13 cellular contexts compared by ENCODE assay signal in the genomic region with DNA sequence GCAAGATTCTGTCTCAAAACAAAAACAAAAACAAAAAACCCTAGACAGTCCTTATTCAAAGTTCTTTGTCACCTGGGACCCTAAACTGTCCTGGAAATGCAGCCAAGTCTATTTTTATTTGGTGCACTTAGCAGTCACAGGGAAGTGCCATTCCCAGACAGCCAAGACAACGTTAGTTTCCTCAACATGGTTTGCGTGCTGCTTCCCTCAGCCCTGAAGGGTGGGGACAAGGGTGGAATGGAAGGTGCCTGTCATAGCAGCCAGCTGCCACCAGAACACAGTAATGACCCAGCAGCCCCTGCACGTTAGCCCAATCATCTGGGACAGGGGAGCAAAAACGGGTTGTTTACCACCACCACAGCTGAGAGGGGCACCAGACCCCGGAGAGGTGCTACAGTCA. TPM values are rescaled to one million over a fixed set of nuclear protein-coding genes. Genes with fewer than 3 reads are reported as not detected.
DNase-seq lines count a peak whose midpoint lies in the region; ATAC-seq, FAIRE-seq and TF ChIP-seq lines count a peak whose summit lies in the region.
"Had no signal": no experiment of that assay in that cellular context is flagged by ENCODE, and none has a peak within 500 bp of the region (broad histone marks: within the 10 kb centered on the region; RNA-seq: fewer than 3 reads in every experiment).

No MANE protein-coding gene starts in this region.

- no peaks in the 10 kb centered on the region for H3K9me3 ChIP-seq in naive thymus-derived CD4-positive, alpha-beta T cell (ENCODE audit: control insufficient read depth in 2 of 3, low read length in 3 of 3)
- no peaks in the 10 kb centered on the region for H3K9me3 ChIP-seq in aorta (ENCODE audit: control insufficient read depth, low read length)
- H3K9me3 ChIP-seq: HAP-1, prostate gland had no signal

- H3K9me3 Mint-ChIP-seq in GM23338 = no peaks in the 10 kb centered on the region
- no peaks in the 10 kb centered on the region for H3K9me3 Mint-ChIP-seq in effector memory CD8-positive, alpha-beta T cell
- no peaks in the 10 kb centered on the region for H3K9me3 Mint-ChIP-seq in naive thymus-derived CD4-positive, alpha-beta T cell
- H3K9me3 Mint-ChIP-seq: brain had no signal

- H3K4me1 ChIP-seq in GM23338 (ENCODE audit: insufficient read depth) (peaks cover 29% of the 10 kb centered on the region), aorta (ENCODE audit: control insufficient read depth in 1 of 2, insufficient read depth in 2 of 2, low read length in 2 of 2) (peaks cover 4% of the 10 kb centered on the region in 2 donors)
- H3K4me1 ChIP-seq in naive thymus-derived CD4-positive, alpha-beta T cell (ENCODE audit: control insufficient read depth in 2 of 2, insufficient read depth in 2 of 2, low read length in 2 of 2) = peaks cover 45 to 46% of the 10 kb centered on the region in 2 donors

- CTCF ChIA-PET in naive thymus-derived CD4-positive, alpha-beta T cell (lab: Charles Lee) = interaction anchor here (1.3 kb wide), 1 partner anchor 175 kb away, joined by 4 read pairs; no protein-coding TSS in a partner anchor

- DNase-seq in GM23338 (ENCODE audit: low spot score) (no peak), aorta (no peak), NCI-H748 (lab: John Stamatoyannopoulos, UW; ENCODE audit: unreplicated experiment) (no peak), middle frontal gyrus (ENCODE audit: extremely low spot score, low spot score) (no peak), GM12892 (ENCODE audit: insufficient read length) (no peak)
- no peak for DNase-seq in effector memory CD8-positive, alpha-beta T cell
- DNase-seq in naive thymus-derived CD4-positive, alpha-beta T cell = no peak
- DNase-seq: activated gamma-delta T cell treated with Interleukin-2 at 50 U/mL for 16 hours, EL, NCI-H82 had no signal

- 19 to 25% methylated on average over 5 of the region's 5 CpGs for WGBS in aorta, 2 donors

- H3K27ac Mint-ChIP-seq in GM23338 = no peak overlapping the region
- H3K27ac Mint-ChIP-seq in effector memory CD8-positive, alpha-beta T cell = peak overlapping the region; percentile 67 to 77
- peak overlapping the region in 5 of 9 donors; percentile 6 to 77 (median 48) for H3K27ac Mint-ChIP-seq in naive thymus-derived CD4-positive, alpha-beta T cell

- H3K27ac ChIP-seq in GM23338 (ENCODE audit: low read depth) (peak overlapping the region; percentile 62; the same call in 1 of the 2 replicates), aorta (ENCODE audit: low read depth in 1 of 2, low read length in 2 of 2) (no peak overlapping the region)
- no peak overlapping the region for H3K27ac ChIP-seq in naive thymus-derived CD4-positive, alpha-beta T cell (ENCODE audit: low read depth, low read length)
- H3K27ac ChIP-seq: prostate gland had no signal

- H3F3A ChIP-seq in GM23338 (replicated peaks; ENCODE audit: low read depth) = no peaks in the 10 kb centered on the region

- no peak overlapping the region for H3K4me3 Mint-ChIP-seq in GM23338
- peak overlapping the region; percentile 31 to 32 for H3K4me3 Mint-ChIP-seq in effector memory CD8-positive, alpha-beta T cell
- H3K4me3 Mint-ChIP-seq in naive thymus-derived CD4-positive, alpha-beta T cell = peak overlapping the region in 7 of 10 donors; percentile 37 to 68 (median 46)

- H3K4me3 ChIP-seq in GM23338 = no peak overlapping the region
- H3K4me3 ChIP-seq in naive thymus-derived CD4-positive, alpha-beta T cell (ENCODE audit: low read length) = no peak overlapping the region
- no peak overlapping the region for H3K4me3 ChIP-seq in aorta (ENCODE audit: low read length in 2 of 2)
- H3K4me3 ChIP-seq: HAP-1, prostate gland had no signal

- no peak overlapping the region for H2AFZ ChIP-seq in GM23338

- no peak for TF ChIP-seq POLR2A in GM12892 (IDR thresholded peaks at IDR 0.05; ENCODE audit: low read depth, low read length)

- ATAC-seq in GM23338 (peak; percentile 35), aorta (ENCODE audit: low FRiP score) (peak; percentile 19)
- ATAC-seq in effector memory CD8-positive, alpha-beta T cell (replicated peaks) = no peak
- no peak for ATAC-seq in naive thymus-derived CD4-positive, alpha-beta T cell

- H3K4me2 ChIP-seq in GM23338 = no peak overlapping the region

- POLR2A ChIA-PET in naive thymus-derived CD4-positive, alpha-beta T cell (lab: Charles Lee) = interaction anchor here (0.9 to 1.0 kb wide), 2 partner anchors 410 to 496 kb away, joined by 3 read pairs; a partner anchor contains a TSS

- H3K9me2 ChIP-seq in GM23338 (ENCODE audit: insufficient read depth) = no peaks in the 10 kb centered on the region

- H3K4me1 Mint-ChIP-seq in GM23338 = peaks cover 42% of the 10 kb centered on the region
- H3K4me1 Mint-ChIP-seq in effector memory CD8-positive, alpha-beta T cell (ENCODE audit: low read depth in 2 of 2) = peaks cover 61 to 62% of the 10 kb centered on the region in 2 donors
- H3K4me1 Mint-ChIP-seq in naive thymus-derived CD4-positive, alpha-beta T cell = peaks cover 34 to 98% (median 91%) of the 10 kb centered on the region in 7 donors

- no peaks in the 10 kb centered on the region for H3K36me3 Mint-ChIP-seq in GM23338 (ENCODE audit: low read depth)
- H3K36me3 Mint-ChIP-seq in effector memory CD8-positive, alpha-beta T cell (ENCODE audit: insufficient read depth) = peaks cover 12% of the 10 kb centered on the region
- peaks cover 0 to 8% (median 0%) of the 10 kb centered on the region in 5 donors for H3K36me3 Mint-ChIP-seq in naive thymus-derived CD4-positive, alpha-beta T cell

- H3K27me3 ChIP-seq in GM23338 (ENCODE audit: insufficient read depth) (no peaks in the 10 kb centered on the region), aorta (ENCODE audit: control insufficient read depth in 1 of 2, insufficient read depth in 2 of 2, low read length in 1 of 2) (no peaks in the 10 kb centered on the region)
- no peaks in the 10 kb centered on the region for H3K27me3 ChIP-seq in naive thymus-derived CD4-positive, alpha-beta T cell (ENCODE audit: control insufficient read depth in 2 of 2, insufficient read depth in 2 of 2, low read length in 2 of 2)

- H4K20me1 ChIP-seq in GM23338 (replicated peaks; ENCODE audit: insufficient read depth) = peaks cover 75% of the 10 kb centered on the region

- H3K79me2 ChIP-seq in GM23338 (replicated peaks; ENCODE audit: insufficient read depth) = peaks cover 100% of the 10 kb centered on the region

- peaks cover under 1% of the 10 kb centered on the region for H3K27me3 Mint-ChIP-seq in GM23338 (ENCODE audit: insufficient read depth, low read depth, poor library complexity)
- H3K27me3 Mint-ChIP-seq in effector memory CD8-positive, alpha-beta T cell = no peaks in the 10 kb centered on the region
- H3K27me3 Mint-ChIP-seq in naive thymus-derived CD4-positive, alpha-beta T cell = no peaks in the 10 kb centered on the region
- H3K27me3 Mint-ChIP-seq: brain had no signal

- H3K36me3 ChIP-seq in GM23338 (ENCODE audit: insufficient read depth) = no peaks in the 10 kb centered on the region
- peaks cover 0 to 10% (median 5%) of the 10 kb centered on the region in 3 experiments for H3K36me3 ChIP-seq in naive thymus-derived CD4-positive, alpha-beta T cell (ENCODE audit: control insufficient read depth in 2 of 3, insufficient read depth in 3 of 3, low read length in 3 of 3)
- no peaks in the 10 kb centered on the region for H3K36me3 ChIP-seq in aorta (ENCODE audit: control insufficient read depth in 1 of 2, insufficient read depth in 2 of 2, low read length in 1 of 2)
- H3K36me3 ChIP-seq: prostate gland had no signal

- no peak for TF ChIP-seq CTCF in GM23338 (conservative IDR thresholded peaks at IDR 0.05; ENCODE audit: low read depth in 2 of 2)

- intact Hi-C loops in naive thymus-derived CD4-positive, alpha-beta T cell (cut with micrococcal nuclease) = no loop called here
- intact Hi-C loops in aorta (cut with DNase I) = no loop called here

- no peak for FAIRE-seq in GM12892 (lab: Jason Lieb, UNC)

TF ChIP-seq in GM23338, 12 proteins besides CTCF, POLR2A, EP300 and RAD21:
- TF ChIP-seq STAT1 (IDR thresholded peaks at IDR 0.05; ENCODE audit: unreplicated experiment) = no peak
- no peak for TF ChIP-seq ZNF114 (CRISPR knock-in tag; IDR thresholded peaks at IDR 0.05)

RNA-seq across cellular contexts. Expression of a gene that starts 16.9 kb away (rescaled TPM):
- total RNA-seq in GM23338 (2014; rRNA removed; shearing (Covaris generic)) = 42.7 and 54.8 TPM in 2 replicates
- 36.9 and 38.1 TPM in 2 replicates for polyA plus RNA-seq in GM23338 (2016; fragmentation: Nextera tagmentation; extraction: Ambion mirVana)
- total RNA-seq in naive thymus-derived CD4-positive, alpha-beta T cell = 100 to 1,000 TPM in 4 of 5 experiments, 10 to 100 TPM in 1; 73.6 to 194 (median 137) TPM
- 10 to 100 TPM; 10.5 to 15.6 TPM for polyA plus RNA-seq in naive thymus-derived CD4-positive, alpha-beta T cell
- 100 to 1,000 TPM in 1 of 2 donors, 10 to 100 TPM in 1; 80.4 to 103 TPM for total RNA-seq in aorta
- polyA plus RNA-seq in aorta = 10 to 100 TPM in 1 of 2 donors, 1 to 10 TPM in 1; 5.4 to 41.6 TPM
- polyA plus RNA-seq in GM12892 (2012; ENCODE audit: missing spikeins) = 17.0 TPM

Comparison
In these comparisons a context has a peak if more than half of its experiments do, and no peak if none do; other contexts are left out.
1. ATAC-seq: peak in GM23338 (single experiment) and aorta (single experiment); none in effector memory CD8-positive, alpha-beta T cell (single experiment) and naive thymus-derived CD4-positive, alpha-beta T cell (single experiment).